19 cellular contexts compared by ENCODE assay signal in genomic region chr13:78719367-78719766, GRCh38.
A peak's percentile ranks its signal among the peaks of the same experiment; 100 is the strongest.
DNase-seq lines count a peak whose midpoint lies in the region; ATAC-seq and TF ChIP-seq lines count a peak whose summit lies in the region.
"Had no signal": no experiment of that assay in that cellular context is flagged by ENCODE, and none has a peak within 500 bp of the region (broad histone marks: within the 10 kb centered on the region; RNA-seq: fewer than 3 reads in every experiment).

No MANE protein-coding gene starts in this region.

- H3K27me3 ChIP-seq in MM.1S (replicated peaks; ENCODE audit: insufficient read depth, low read length) = no peaks in the 10 kb centered on the region
- H3K27me3 ChIP-seq: BLaER1 had no signal

- H3F3A ChIP-seq in MM.1S (ENCODE audit: insufficient read depth, low read length) = no peaks in the 10 kb centered on the region

- POLR2A ChIA-PET in T-cell (lab: Charles Lee) = no interaction called here

- H3K4me1 Mint-ChIP-seq in T-cell = peaks cover 5 to 7% (median 5%) of the 10 kb centered on the region in 3 donors

- H3K36me3 ChIP-seq in MM.1S (replicated peaks; ENCODE audit: insufficient read depth, low read length) = no peaks in the 10 kb centered on the region
- H3K36me3 ChIP-seq: BLaER1 had no signal

- no peaks in the 10 kb centered on the region for H4K20me1 ChIP-seq in MM.1S (ENCODE audit: insufficient read depth, low read length)
- H4K20me1 ChIP-seq: BLaER1 had no signal

- no peak overlapping the region for H3K27ac ChIP-seq in MM.1S (ENCODE audit: low read length)
- H3K27ac ChIP-seq: 22Rv1, BLaER1, C4-2B, GM23248 had no signal

- no peaks in the 10 kb centered on the region for H3K79me2 ChIP-seq in MM.1S (ENCODE audit: low read length)

- CTCF ChIA-PET in T-cell (lab: Charles Lee) = no interaction called here

- no peak overlapping the region for H3K9ac ChIP-seq in MM.1S (ENCODE audit: low read length)
- H3K9ac ChIP-seq: BLaER1, GM23248 had no signal

- no peak overlapping the region; the same call in 1 of the 2 replicates for H3K4me2 ChIP-seq in MM.1S (ENCODE audit: low read depth, low read length)
- H3K4me2 ChIP-seq: BLaER1 had no signal

- H3K27ac Mint-ChIP-seq in T-cell = no peak overlapping the region
- H3K27ac Mint-ChIP-seq: B cell; CD4-positive, CD25-positive, alpha-beta regulatory T cell; CD8-positive, alpha-beta T cell had no signal

- no peak for TF ChIP-seq CTCF in GM12865 (IDR thresholded peaks at IDR 0.05; ENCODE audit: insufficient read depth, low read depth, low read length, missing control alignments)
- no peak for TF ChIP-seq CTCF in MM.1S (IDR thresholded peaks at IDR 0.05; ENCODE audit: low read length)

- DNase-seq in GM12865 (ENCODE audit: low read depth) = peak; percentile 3
- DNase-seq in MM.1S = peak; percentile 15
- DNase-seq in T-cell = no peak
- no peak for DNase-seq in hepatic stellate cell (ENCODE audit: low spot score)
- no peak for DNase-seq in OCI-M2 (lab: John Stamatoyannopoulos, UW; ENCODE audit: unreplicated experiment)
- DNase-seq: CD4-positive, CD25-positive, alpha-beta regulatory T cell; CD8-positive, alpha-beta T cell; DMS 273 treated with DMSO at 0.1 percent for 48 hours; DMS53; DMS79 treated with DMSO at 0.1 percent for 48 hours; GF-D8; GM23248; H7; HCEC 1CT had no signal

- H3K4me3 Mint-ChIP-seq in T-cell = no peak overlapping the region
- H3K4me3 Mint-ChIP-seq: B cell; CD4-positive, CD25-positive, alpha-beta regulatory T cell; CD8-positive, alpha-beta T cell had no signal

- ATAC-seq in GM19351 (IDR thresholded peaks at IDR 0.05; ENCODE audit: unreplicated experiment) (peak; percentile 72), T-cell (replicated peaks in 1 of 4) (no peak)
- ATAC-seq: CD8-positive, alpha-beta T cell had no signal

- H3K9me2 ChIP-seq in MM.1S (replicated peaks; ENCODE audit: insufficient read depth, low read length) = no peaks in the 10 kb centered on the region

- H3K36me3 Mint-ChIP-seq in T-cell = no peaks in the 10 kb centered on the region
- H3K36me3 Mint-ChIP-seq: CD4-positive, CD25-positive, alpha-beta regulatory T cell; CD8-positive, alpha-beta T cell had no signal

- H3K27me3 Mint-ChIP-seq in T-cell = peaks cover 15 to 20% of the 10 kb centered on the region in 2 donors

- no peaks in the 10 kb centered on the region for H3K9me3 ChIP-seq in MM.1S (replicated peaks; ENCODE audit: insufficient read depth, low read length)
- H3K9me3 ChIP-seq: BLaER1 had no signal

- no peaks in the 10 kb centered on the region for H3K9me3 Mint-ChIP-seq in T-cell
- H3K9me3 Mint-ChIP-seq: CD4-positive, CD25-positive, alpha-beta regulatory T cell; CD8-positive, alpha-beta T cell had no signal

- H2AFZ ChIP-seq in MM.1S (ENCODE audit: low read length) = no peak overlapping the region
- H2AFZ ChIP-seq: GM23248 had no signal

- H3K4me1 ChIP-seq in MM.1S (ENCODE audit: low read length) = peaks cover 3% of the 10 kb centered on the region; the same call in 1 of the 2 replicates
- H3K4me1 ChIP-seq: BLaER1 had no signal

- H3K4me3 ChIP-seq in GM12865 (ENCODE audit: low read depth, low read length) (no peak overlapping the region), MM.1S (ENCODE audit: low read length) (no peak overlapping the region)
- H3K4me3 ChIP-seq: BLaER1, GM23248 had no signal

Comparison
In these comparisons a context has a peak if more than half of its experiments do, and no peak if none do; other contexts are left out.
1. DNase-seq: peak in GM12865 (single experiment) and MM.1S (single experiment); none in T-cell (0 of 34), hepatic stellate cell (single experiment) and OCI-M2 (single experiment).